Comparison of ENCODE assay signal across 29 cellular contexts in the genomic region with DNA sequence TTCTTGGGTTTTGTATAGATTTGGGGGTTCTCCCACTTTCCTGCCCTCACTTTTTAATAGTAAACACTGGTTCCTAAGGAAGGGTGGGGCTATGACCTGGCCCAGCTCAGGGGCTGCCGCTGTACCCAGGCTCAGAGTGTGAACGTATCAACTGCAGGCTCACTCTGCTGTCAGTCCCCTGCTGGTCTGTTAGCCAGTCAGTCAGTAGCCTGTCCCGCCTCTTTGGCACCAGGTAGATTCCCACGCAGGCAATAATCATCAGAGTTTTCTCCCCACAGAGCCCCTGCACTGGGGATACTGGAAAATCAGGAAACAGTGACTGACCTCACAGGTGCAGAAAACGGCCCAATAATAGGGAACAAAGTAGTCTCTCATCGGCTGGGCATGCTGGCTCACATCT. TPM values are rescaled to one million over a fixed set of nuclear protein-coding genes. Genes with fewer than 3 reads are reported as not detected.
"Had no signal": no experiment of that assay in that cellular context is flagged by ENCODE, and none has a peak within 500 bp of the region (broad histone marks: within the 10 kb centered on the region; RNA-seq: fewer than 3 reads in every experiment).

No MANE protein-coding gene starts in this region.

- H3K9me3 ChIP-seq: adrenal gland, body of pancreas, breast epithelium, SJCRH30 had no signal

- H3K36me3 Mint-ChIP-seq: activated naive CD4-positive, alpha-beta T cell treated with anti-CD3 and anti-CD28 coated beads, Interleukin-2, amount 50 U/mL, for 72 hours had no signal

- H3K4me2 ChIP-seq: KMS-11 had no signal

- H3K27me3 ChIP-seq: adrenal gland, body of pancreas, breast epithelium, SJCRH30 had no signal

- H3K27ac ChIP-seq: adrenal gland, body of pancreas, breast epithelium, KMS-11, SJCRH30, SK-N-MC had no signal

- H3K4me1 Mint-ChIP-seq: activated CD4-positive, alpha-beta T cell treated with anti-CD3 and anti-CD28 coated beads for 36 hours had no signal

- H3K36me3 ChIP-seq: adrenal gland, breast epithelium, SJCRH30 had no signal

- DNase-seq: activated CD4-positive, alpha-beta T cell treated with anti-CD3 and anti-CD28 coated beads for 36 hours; activated CD4-positive, alpha-beta T cell treated with anti-CD3 and anti-CD28 coated beads, Interleukin-2, amount 10 ng/mL, durations not matched to agents 7 days and 5 days; activated CD4-positive, alpha-beta T cell treated with anti-CD3 and anti-CD28 coated beads, Interleukin-2, amount 50 U/mL, for 48 hours; activated CD8-positive, alpha-beta T cell treated with anti-CD3 and anti-CD28 coated beads, Interleukin-2, amount 10 ng/mL, durations not matched to agents 7 days and 5 days; activated gamma-delta T cell treated with Interleukin-2 at 50 U/mL for 16 hours; activated naive CD4-positive, alpha-beta T cell treated with anti-CD3 and anti-CD28 coated beads for 36 hours; activated T-cell treated with anti-CD3 and anti-CD28 coated beads, Interleukin-2, amount 50 U/mL, for 4 hours; body of pancreas; caudate nucleus; cerebellar nuclear complex; MM.1S; NCI-H1092; NCI-H1436 treated with DMSO at 0.1 percent for 48 hours; NCI-H1694 treated with DMSO at 0.1 percent for 48 hours; NCI-H2029; NCI-H345; NCI-H524 treated with DMSO at 0.1 percent for 48 hours; SHP77; SJCRH30 had no signal

- H3K4me3 ChIP-seq: adrenal gland, body of pancreas, breast epithelium, SJCRH30, SK-N-MC had no signal

- H3K9ac ChIP-seq: KMS-11 had no signal

- ATAC-seq: activated CD4-positive, alpha-beta T cell treated with anti-CD3 and anti-CD28 coated beads for 36 hours; activated CD4-positive, CD25-positive, alpha-beta regulatory T cell treated with anti-CD3 and anti-CD28 coated beads, Interleukin-2, amount 50 U/mL, for 24 hours; activated CD8-positive, alpha-beta T cell treated with anti-CD3 and anti-CD28 coated beads, Interleukin-2, amount 10 ng/mL, durations not matched to agents 7 days and 5 days; activated naive CD4-positive, alpha-beta T cell treated with anti-CD3 and anti-CD28 coated beads, Interleukin-2, amount 50 U/mL, for 72 hours; activated T-cell treated with anti-CD3 and anti-CD28 coated beads, Interleukin-2, amount 50 U/mL, for 4 hours; body of pancreas had no signal

- H3K4me1 ChIP-seq: adrenal gland, body of pancreas, breast epithelium had no signal

- H3K27ac Mint-ChIP-seq: activated CD4-positive, alpha-beta T cell treated with anti-CD3 and anti-CD28 coated beads for 36 hours; activated CD4-positive, alpha-beta T cell treated with anti-CD3 and anti-CD28 coated beads, Interleukin-2, amount 10 ng/mL, durations not matched to agents 7 days and 5 days; activated CD8-positive, alpha-beta T cell treated with anti-CD3 and anti-CD28 coated beads, Interleukin-2, amount 10 ng/mL, durations not matched to agents 7 days and 5 days; activated naive CD4-positive, alpha-beta T cell treated with anti-CD3 and anti-CD28 coated beads for 36 hours; activated naive CD4-positive, alpha-beta T cell treated with anti-CD3 and anti-CD28 coated beads, Interleukin-2, amount 50 U/mL, for 72 hours; activated T-helper 1 cell treated with anti-CD3 and anti-CD28 coated beads, Interleukin-12 subunit alpha, Interleukin-12 subunit beta, Interleukin-2, Interleukin-4 antibody, amounts not matched to agents 30 ng/mL and 10 ng/mL and 1 ng/mL, durations not matched to agents 14 hours and 24 hours and 36 hours had no signal

- H3K4me3 Mint-ChIP-seq: activated CD4-positive, alpha-beta T cell treated with anti-CD3 and anti-CD28 coated beads for 36 hours; activated CD4-positive, alpha-beta T cell treated with anti-CD3 and anti-CD28 coated beads, Interleukin-2, amount 10 ng/mL, durations not matched to agents 7 days and 5 days; activated CD8-positive, alpha-beta T cell treated with anti-CD3 and anti-CD28 coated beads, Interleukin-2, amount 10 ng/mL, durations not matched to agents 7 days and 5 days; activated naive CD4-positive, alpha-beta T cell treated with anti-CD3 and anti-CD28 coated beads for 36 hours; activated T-cell treated with anti-CD3 and anti-CD28 coated beads, Interleukin-2, amount 50 U/mL, for 4 hours; activated T-helper 1 cell treated with anti-CD3 and anti-CD28 coated beads, Interleukin-12 subunit alpha, Interleukin-12 subunit beta, Interleukin-2, Interleukin-4 antibody, amounts not matched to agents 30 ng/mL and 10 ng/mL and 1 ng/mL, durations not matched to agents 14 hours and 24 hours and 36 hours had no signal

- H3K9me3 Mint-ChIP-seq: activated CD4-positive, alpha-beta T cell treated with anti-CD3 and anti-CD28 coated beads, Interleukin-2, amount 10 ng/mL, durations not matched to agents 7 days and 5 days; activated naive CD4-positive, alpha-beta T cell treated with anti-CD3 and anti-CD28 coated beads for 36 hours; activated naive CD4-positive, alpha-beta T cell treated with anti-CD3 and anti-CD28 coated beads, Interleukin-2, amount 50 U/mL, for 72 hours; activated T-cell treated with anti-CD3 and anti-CD28 coated beads, Interleukin-2, amount 50 U/mL, for 4 hours; activated T-helper 1 cell treated with anti-CD3 and anti-CD28 coated beads, Interleukin-12 subunit alpha, Interleukin-12 subunit beta, Interleukin-2, Interleukin-4 antibody, amounts not matched to agents 30 ng/mL and 10 ng/mL and 1 ng/mL, durations not matched to agents 14 hours and 24 hours and 36 hours had no signal

RNA-seq across cellular contexts. Expression of gene ALPL, which starts 15.0 kb away (rescaled TPM):
- total RNA-seq: activated CD4-positive, alpha-beta T cell treated with anti-CD3 and anti-CD28 coated beads for 36 hours; activated CD4-positive, alpha-beta T cell treated with anti-CD3 and anti-CD28 coated beads, Interleukin-2, amount 10 ng/mL, durations not matched to agents 7 days and 5 days; activated CD8-positive, alpha-beta T cell treated with anti-CD3 and anti-CD28 coated beads, Interleukin-2, amount 10 ng/mL, durations not matched to agents 7 days and 5 days; activated naive CD4-positive, alpha-beta T cell treated with anti-CD3 and anti-CD28 coated beads for 36 hours; activated naive CD4-positive, alpha-beta T cell treated with anti-CD3 and anti-CD28 coated beads, Interleukin-2, amount 50 U/mL, for 72 hours; activated T-helper 1 cell treated with anti-CD3 and anti-CD28 coated beads, Interleukin-12 subunit alpha, Interleukin-12 subunit beta, Interleukin-2, Interleukin-4 antibody, amounts not matched to agents 30 ng/mL and 10 ng/mL and 1 ng/mL, durations not matched to agents 14 hours and 24 hours and 36 hours; OCI-LY7; T-helper 1 cell treated with Interleukin-12 subunit alpha and Interleukin-12 subunit beta and Interleukin-4 antibody, amounts not matched to agents 30 ng/mL and 1 ng/mL, for 36 hours; T-helper 2 cell treated with Interferon-gamma antibody and Interleukin-4, amounts not matched to agents 100 ng/mL and 5 ng/mL, for 36 hours had no signal
